Comparison of ENCODE assay signal across 9 cellular contexts in the genomic region with DNA sequence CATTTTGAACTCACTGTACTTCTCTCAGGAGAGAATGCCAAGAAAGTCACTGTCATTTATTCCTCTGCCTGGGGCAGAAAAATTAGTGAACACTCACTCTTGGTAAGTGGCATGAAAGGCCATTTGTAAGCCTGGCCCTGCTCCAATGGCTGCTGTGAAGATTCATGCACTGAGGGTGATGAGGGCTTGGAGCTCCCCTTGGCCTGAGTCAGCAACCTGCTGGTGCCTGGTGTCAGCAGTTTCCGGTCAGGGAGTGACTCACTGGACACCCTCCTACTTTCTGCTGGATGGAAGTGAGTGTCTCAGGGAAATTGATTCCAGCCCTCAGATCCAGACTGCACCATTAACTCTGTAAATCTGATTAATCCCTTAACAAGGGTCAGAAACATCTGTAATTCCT. TPM values are rescaled to one million over a fixed set of nuclear protein-coding genes. Genes with fewer than 3 reads are reported as not detected.
DNase-seq lines count a peak whose midpoint lies in the region; ATAC-seq and TF ChIP-seq lines count a peak whose summit lies in the region.
"Had no signal": no experiment of that assay in that cellular context is flagged by ENCODE, and none has a peak within 500 bp of the region (broad histone marks: within the 10 kb centered on the region; RNA-seq: fewer than 3 reads in every experiment).

No MANE protein-coding gene starts in this region.

- H3K9me2 ChIP-seq in GM23248 (ENCODE audit: insufficient read depth) = no peaks in the 10 kb centered on the region

- no peak for ATAC-seq in GM18907 (IDR thresholded peaks at IDR 0.05; ENCODE audit: unreplicated experiment)
- ATAC-seq in GM21526 (IDR thresholded peaks at IDR 0.05; ENCODE audit: low FRiP score, unreplicated experiment) = no peak

- peaks cover 4% of the 10 kb centered on the region for H3K4me1 ChIP-seq in GM23248 (ENCODE audit: insufficient read depth)
- H3K4me1 ChIP-seq in parathyroid adenoma = peaks cover 9% of the 10 kb centered on the region

- TF ChIP-seq CTCF in epithelial cell of proximal tubule (conservative IDR thresholded peaks at IDR 0.05; ENCODE audit: low read depth, low read length) (no peak), parathyroid adenoma (IDR thresholded peaks at IDR 0.05) (no peak)

- H3K9ac ChIP-seq in GM23248 (no peak overlapping the region), parathyroid adenoma (no peak overlapping the region)

- H4K20me1 ChIP-seq in GM23248 (ENCODE audit: insufficient read depth) = no peaks in the 10 kb centered on the region

- peak; percentile 99 for DNase-seq in GM23248
- peak; percentile 85 for DNase-seq in epithelial cell of proximal tubule (ENCODE audit: low read depth)
- no peak for DNase-seq in GM19238 (ENCODE audit: insufficient read length, low spot score)
- no peak for DNase-seq in hippocampal formation (lab: John Stamatoyannopoulos, UW)
- DNase-seq: NCI-H1694 had no signal

- H3K4me2 ChIP-seq in GM23248 (ENCODE audit: unreplicated experiment) (peak overlapping the region; percentile 51), parathyroid adenoma (ENCODE audit: low read length) (peak overlapping the region; percentile 21)

- no peaks in the 10 kb centered on the region for H3K36me3 ChIP-seq in GM23248 (ENCODE audit: low read depth)
- no peaks in the 10 kb centered on the region for H3K36me3 ChIP-seq in parathyroid adenoma (ENCODE audit: control insufficient read depth, insufficient read depth, low read length)

- in situ Hi-C loops in GM23248 (cut with MboI) = no loop called here

- WGBS in GM23248 (ENCODE audit: low coverage in 1 of 2, low lambda C conversion rate in 2 of 2, missing lambda C conversion rate in 2 of 2), 2 experiments = 0% methylated on average over 1 of the region's 1 CpG

- H3K79me2 ChIP-seq in GM23248 (ENCODE audit: insufficient read depth) (no peaks in the 10 kb centered on the region), parathyroid adenoma (no peaks in the 10 kb centered on the region)

- no peak overlapping the region for H3K4me3 ChIP-seq in GM23248
- H3K4me3 ChIP-seq in epithelial cell of proximal tubule (ENCODE audit: low read depth, low read length) = no peak overlapping the region
- no peak overlapping the region for H3K4me3 ChIP-seq in parathyroid adenoma (ENCODE audit: low read depth, low read length)

- H3K27ac ChIP-seq in GM23248 = peak overlapping the region; percentile 43
- peak overlapping the region; percentile 73 for H3K27ac ChIP-seq in parathyroid adenoma

- peaks cover 9% of the 10 kb centered on the region; the same call in 1 of the 2 replicates for H3F3A ChIP-seq in GM23248 (ENCODE audit: insufficient read depth)

- H3K9me3 ChIP-seq in GM23248 (ENCODE audit: low read depth) = no peaks in the 10 kb centered on the region
- H3K9me3 ChIP-seq in parathyroid adenoma (ENCODE audit: control insufficient read depth, low read length) = no peaks in the 10 kb centered on the region

- no peaks in the 10 kb centered on the region for H3K27me3 ChIP-seq in GM23248 (replicated peaks; ENCODE audit: insufficient read depth)
- no peaks in the 10 kb centered on the region for H3K27me3 ChIP-seq in parathyroid adenoma (ENCODE audit: control insufficient read depth, insufficient read depth, low read length)

- no peak overlapping the region for H2AFZ ChIP-seq in GM23248
- peak overlapping the region; percentile 5 for H2AFZ ChIP-seq in parathyroid adenoma

TF ChIP-seq in PFSK-1, 5 proteins besides CTCF, POLR2A, EP300 and RAD21:
- TF ChIP-seq, protein P1, sequence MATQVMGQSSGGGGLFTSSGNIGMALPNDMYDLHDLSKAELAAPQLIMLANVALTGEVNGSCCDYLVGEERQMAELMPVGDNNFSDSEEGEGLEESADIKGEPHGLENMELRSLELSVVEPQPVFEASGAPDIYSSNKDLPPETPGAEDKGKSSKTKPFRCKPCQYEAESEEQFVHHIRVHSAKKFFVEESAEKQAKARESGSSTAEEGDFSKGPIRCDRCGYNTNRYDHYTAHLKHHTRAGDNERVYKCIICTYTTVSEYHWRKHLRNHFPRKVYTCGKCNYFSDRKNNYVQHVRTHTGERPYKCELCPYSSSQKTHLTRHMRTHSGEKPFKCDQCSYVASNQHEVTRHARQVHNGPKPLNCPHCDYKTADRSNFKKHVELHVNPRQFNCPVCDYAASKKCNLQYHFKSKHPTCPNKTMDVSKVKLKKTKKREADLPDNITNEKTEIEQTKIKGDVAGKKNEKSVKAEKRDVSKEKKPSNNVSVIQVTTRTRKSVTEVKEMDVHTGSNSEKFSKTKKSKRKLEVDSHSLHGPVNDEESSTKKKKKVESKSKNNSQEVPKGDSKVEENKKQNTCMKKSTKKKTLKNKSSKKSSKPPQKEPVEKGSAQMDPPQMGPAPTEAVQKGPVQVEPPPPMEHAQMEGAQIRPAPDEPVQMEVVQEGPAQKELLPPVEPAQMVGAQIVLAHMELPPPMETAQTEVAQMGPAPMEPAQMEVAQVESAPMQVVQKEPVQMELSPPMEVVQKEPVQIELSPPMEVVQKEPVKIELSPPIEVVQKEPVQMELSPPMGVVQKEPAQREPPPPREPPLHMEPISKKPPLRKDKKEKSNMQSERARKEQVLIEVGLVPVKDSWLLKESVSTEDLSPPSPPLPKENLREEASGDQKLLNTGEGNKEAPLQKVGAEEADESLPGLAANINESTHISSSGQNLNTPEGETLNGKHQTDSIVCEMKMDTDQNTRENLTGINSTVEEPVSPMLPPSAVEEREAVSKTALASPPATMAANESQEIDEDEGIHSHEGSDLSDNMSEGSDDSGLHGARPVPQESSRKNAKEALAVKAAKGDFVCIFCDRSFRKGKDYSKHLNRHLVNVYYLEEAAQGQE (IDR thresholded peaks at IDR 0.05; ENCODE audit: insufficient read depth in 1 of 2, low read depth in 2 of 2, low read length in 2 of 2) = no peak
- no peak for TF ChIP-seq SIN3A (IDR thresholded peaks at IDR 0.05; ENCODE audit: borderline replicate concordance, insufficient read depth, low read length)
- TF ChIP-seq FOXP2 (optimal IDR thresholded peaks at IDR 0.05; ENCODE audit: borderline replicate concordance, extremely low read depth, extremely low read length, insufficient read depth) = peak; percentile 57

RNA-seq across cellular contexts. Expression of a gene that starts 37.6 kb away (rescaled TPM):
- 138 and 183 TPM in 2 replicates for total RNA-seq in GM23248 (2014; rRNA removed; shearing (Covaris generic))
- polyA plus RNA-seq in GM23248 (2016; fragmentation: Nextera tagmentation; extraction: Ambion mirVana) = 111 and 112 TPM in 2 replicates
- polyA plus RNA-seq in PFSK-1 (2012; ENCODE audit: insufficient read length, low read depth) = 219 TPM
- 140 and 239 TPM in 2 replicates for total RNA-seq in epithelial cell of proximal tubule

Comparison
In these comparisons a context has a peak if more than half of its experiments do, and no peak if none do; other contexts are left out.
1. DNase-seq: peak in GM23248 (single experiment) and epithelial cell of proximal tubule (single experiment); none in GM19238 (single experiment) and hippocampal formation (0 of 2).